ENCODE assay signal across 24 cellular contexts in genomic region chr3:109572298-109572697, GRCh38.
"Had no signal": no experiment of that assay in that cellular context is flagged by ENCODE, and none has a peak within 500 bp of the region (broad histone marks: within the 10 kb centered on the region; RNA-seq: fewer than 3 reads in every experiment).

No MANE protein-coding gene starts in this region.

- DNase-seq: dermis blood vessel endothelial cell; dorsolateral prefrontal cortex; effector CD4-positive, alpha-beta T cell; effector memory CD4-positive, alpha-beta T cell; esophagus squamous epithelium; foreskin fibroblast; foreskin melanocyte; gastrocnemius medialis; glutamatergic neuron; head of caudate nucleus; heart right ventricle; hippocampal formation; left cardiac atrium; left lung; left ventricle myocardium superior; lower lobe of right lung; mesenchymal stem cell; mucosa of descending colon; naive B cell had no signal

- H3K27ac ChIP-seq: coronary artery, dorsolateral prefrontal cortex, esophagus squamous epithelium, gastrocnemius medialis, heart right ventricle, left lung, lower lobe of right lung had no signal

- H3K36me3 ChIP-seq: esophagus squamous epithelium, gastrocnemius medialis, heart right ventricle, left lung, lower lobe of right lung had no signal

- FAIRE-seq: endothelial cell of umbilical vein, islet of Langerhans, keratinocyte had no signal

- H3K4me1 ChIP-seq: esophagus squamous epithelium, gastrocnemius medialis, heart right ventricle, left lung, lower lobe of right lung had no signal

- H3K27me3 ChIP-seq: dorsolateral prefrontal cortex, esophagus squamous epithelium, gastrocnemius medialis, heart right ventricle, left lung had no signal

- H3K9me3 ChIP-seq: gastrocnemius medialis, left lung, lower lobe of right lung, mucosa of descending colon had no signal

- H3K4me3 ChIP-seq: coronary artery, dorsolateral prefrontal cortex, esophagus squamous epithelium, gastrocnemius medialis, heart right ventricle, left lung, lower lobe of right lung, mucosa of descending colon had no signal

- ATAC-seq: esophagus mucosa, gastrocnemius medialis, heart right ventricle, left cardiac atrium, left lung, left ventricle myocardium superior, lower lobe of right lung, mucosa of descending colon had no signal
